Comparison of ENCODE assay signal across 8 cellular contexts in genomic region chr4:47484169-47484568, GRCh38. TPM values are rescaled to one million over a fixed set of nuclear protein-coding genes. Genes with fewer than 3 reads are reported as not detected.
DNase-seq lines count a peak whose midpoint lies in the region; ATAC-seq and TF ChIP-seq lines count a peak whose summit lies in the region.

No MANE protein-coding gene starts in this region.

- peak overlapping the region; percentile 55 for H2AFZ ChIP-seq in parathyroid adenoma

- H3K9me3 Mint-ChIP-seq in MCF 10A (ENCODE audit: unreplicated experiment) = no peaks in the 10 kb centered on the region

- H3K27ac ChIP-seq in parathyroid adenoma = no peak overlapping the region

- DNase-seq in MCF 10A (ENCODE audit: unreplicated experiment) = no peak
- DNase-seq in SKM-1 (lab: John Stamatoyannopoulos, UW; ENCODE audit: unreplicated experiment) = no peak

- POLR2A ChIA-PET in MCF 10A (lab: Yijun Ruan, JAX) = interaction anchor here (0.9 to 2.9 kb wide), 8 partner anchors 12 to 83 kb away, joined by 3 to 50 read pairs (median 8); partner anchors contain the start of gene COMMD8

- no peaks in the 10 kb centered on the region for H3K4me1 ChIP-seq in parathyroid adenoma

- CTCF ChIA-PET in MCF 10A (lab: Yijun Ruan, JAX) = interaction anchor here (0.7 to 3.8 kb wide), 6 partner anchors 21 to 352 kb away, joined by 3 to 16 read pairs (median 3); partner anchors contain the start of gene COMMD8

- H3K27ac Mint-ChIP-seq in MCF 10A (ENCODE audit: low read depth, unreplicated experiment) = peak overlapping the region; percentile 99

- no TSS peak for BruUV-seq in MCF 10A (replicated peaks; lab: Mats Ljungman, UMichigan)

- no peaks in the 10 kb centered on the region for H3K27me3 Mint-ChIP-seq in MCF 10A (ENCODE audit: insufficient read depth, unreplicated experiment)

- H3K4me2 ChIP-seq in parathyroid adenoma (ENCODE audit: low read length) = no peak overlapping the region

- H3K27me3 ChIP-seq in parathyroid adenoma (ENCODE audit: control insufficient read depth, insufficient read depth, low read length) = no peaks in the 10 kb centered on the region

- no peak overlapping the region for H3K9ac ChIP-seq in parathyroid adenoma

- H3K4me3 ChIP-seq in parathyroid adenoma (ENCODE audit: low read depth, low read length) = no peak overlapping the region

- TF ChIP-seq CTCF in MCF 10A (IDR thresholded peaks at IDR 0.05; ENCODE audit: unreplicated experiment) = no peak
- no peak for TF ChIP-seq CTCF in parathyroid adenoma (IDR thresholded peaks at IDR 0.05)

- intact Hi-C loops in MCF 10A (cut with micrococcal nuclease) = no loop called here

- H3K9me3 ChIP-seq in parathyroid adenoma (ENCODE audit: control insufficient read depth, low read length) = no peaks in the 10 kb centered on the region

- no peaks in the 10 kb centered on the region for H3K36me3 ChIP-seq in parathyroid adenoma (ENCODE audit: control insufficient read depth, insufficient read depth, low read length)

- H3K4me1 Mint-ChIP-seq in MCF 10A (ENCODE audit: insufficient read depth, unreplicated experiment) = peaks cover 7% of the 10 kb centered on the region

- H3K79me2 ChIP-seq in parathyroid adenoma = peaks cover 2% of the 10 kb centered on the region

- ATAC-seq in GM18870 (IDR thresholded peaks at IDR 0.05; ENCODE audit: unreplicated experiment) (peak; percentile 29), HG03103 (IDR thresholded peaks at IDR 0.05; ENCODE audit: low read depth, unreplicated experiment) (peak; percentile 26), GM18858 (IDR thresholded peaks at IDR 0.05; ENCODE audit: unreplicated experiment) (no peak), HG03139 (IDR thresholded peaks at IDR 0.05; ENCODE audit: unreplicated experiment) (no peak), GM19467 (IDR thresholded peaks at IDR 0.05; ENCODE audit: unreplicated experiment) (no peak)

- H3K36me3 Mint-ChIP-seq in MCF 10A (ENCODE audit: insufficient read depth, unreplicated experiment) = no peaks in the 10 kb centered on the region

- H3K4me3 Mint-ChIP-seq in MCF 10A (ENCODE audit: unreplicated experiment) = peak overlapping the region; percentile 94

RNA-seq across cellular contexts. Expression of gene ATP10D, which starts 0.9 kb away (rescaled TPM):
- 16.2 and 16.9 TPM in 2 replicates for total RNA-seq in MCF 10A (2022)

RNA-seq across cellular contexts. Expression of gene COMMD8, which starts 20.7 kb away (rescaled TPM):
- total RNA-seq in MCF 10A (2022) = 21.1 and 21.3 TPM in 2 replicates

Comparison
In these comparisons a context has a peak if more than half of its experiments do, and no peak if none do; other contexts are left out.
1. ATAC-seq: peak in GM18870 (single experiment) and HG03103 (single experiment); none in GM18858 (single experiment), HG03139 (single experiment) and GM19467 (single experiment).